Comparison of ENCODE assay signal across 17 cellular contexts in genomic region chr9:13555989-13556500, GRCh38.
DNase-seq lines count a peak whose midpoint lies in the region; ATAC-seq, FAIRE-seq and TF ChIP-seq lines count a peak whose summit lies in the region.
"Had no signal": no experiment of that assay in that cellular context is flagged by ENCODE, and none has a peak within 500 bp of the region (broad histone marks: within the 10 kb centered on the region; RNA-seq: fewer than 3 reads in every experiment).

No MANE protein-coding gene starts in this region.

- no peak for FAIRE-seq in endothelial cell of umbilical vein (lab: Jason Lieb, UNC)
- FAIRE-seq: RCC 7860 had no signal

- CTCF ChIA-PET in endothelial cell of umbilical vein (lab: Charles Lee) = interaction anchor here (1.9 to 2.2 kb wide), 2 partner anchors 12 to 13 kb away, joined by 6 to 10 read pairs; no protein-coding TSS in a partner anchor

- no peak overlapping the region for H3K4me3 ChIP-seq in endothelial cell of umbilical vein (replicated peaks in 1 of 3; ENCODE audit: insufficient read depth in 1 of 3, low read depth in 1 of 3, low read length in 3 of 3)

- H3K9me1 ChIP-seq in endothelial cell of umbilical vein (replicated peaks; ENCODE audit: control insufficient read depth, extremely low read depth, insufficient read depth, low read length) = no peaks in the 10 kb centered on the region

- H3K79me2 ChIP-seq in endothelial cell of umbilical vein (ENCODE audit: control insufficient read depth, insufficient read depth, low read length) = no peaks in the 10 kb centered on the region

- H3K27me3 ChIP-seq in endothelial cell of umbilical vein (ENCODE audit: control insufficient read depth in 2 of 2, insufficient read depth in 2 of 2, low read length in 2 of 2) = no peaks in the 10 kb centered on the region

- H3K4me2 ChIP-seq in endothelial cell of umbilical vein (ENCODE audit: insufficient read depth, low read length) = no peak overlapping the region

- DNase-seq in COR-L47 (lab: John Stamatoyannopoulos, UW) = peak; percentile 21
- peak; percentile 44 for DNase-seq in NCI-H1105 treated with DMSO at 0.1 percent for 48 hours (lab: John Stamatoyannopoulos, UW)
- peak; percentile 85 for DNase-seq in NCI-H748 treated with DMSO at 0.1 percent for 48 hours (lab: John Stamatoyannopoulos, UW)
- DNase-seq in endothelial cell of umbilical vein (ENCODE audit: low read depth, low spot score) = peak; percentile 20
- no peak for DNase-seq in NCI-H226
- DNase-seq: Caco-2, DMS53, H9, Kasumi-1, MM.1S, NCI-H1092 treated with DMSO at 0.1 percent for 48 hours, NCI-H1694 treated with DMSO at 0.1 percent for 48 hours, Right ventricle myocardium superior had no signal

- no peaks in the 10 kb centered on the region for H3K36me3 ChIP-seq in endothelial cell of umbilical vein (ENCODE audit: control insufficient read depth in 2 of 2, extremely low read depth in 1 of 2, insufficient read depth in 2 of 2, low read length in 2 of 2)

- no peaks in the 10 kb centered on the region for H3K9me3 ChIP-seq in endothelial cell of umbilical vein (replicated peaks; ENCODE audit: control insufficient read depth, insufficient read depth, low read length)
- H3K9me3 ChIP-seq: Caco-2 had no signal

- BruUV-seq in endothelial cell of umbilical vein (replicated peaks; lab: Mats Ljungman, UMichigan) = no TSS peak

- TF ChIP-seq POLR2A in endothelial cell of umbilical vein (IDR thresholded peaks at IDR 0.05; ENCODE audit: low read depth, low read length) = no peak

- POLR2A ChIA-PET in endothelial cell of umbilical vein (lab: Charles Lee) = no interaction called here

- no peak overlapping the region for H3K9ac ChIP-seq in endothelial cell of umbilical vein (replicated peaks; ENCODE audit: extremely low read depth, insufficient read depth, low read length)

- peak overlapping the region; percentile 83 for H2AFZ ChIP-seq in endothelial cell of umbilical vein (ENCODE audit: low read depth, low read length)

- H3K27ac ChIP-seq in endothelial cell of umbilical vein (ENCODE audit: insufficient read depth, low read depth, low read length) = no peak overlapping the region

- peaks cover 11% of the 10 kb centered on the region for H3K4me1 ChIP-seq in endothelial cell of umbilical vein (ENCODE audit: control insufficient read depth, extremely low read depth, insufficient read depth, low read length)
- H3K4me1 ChIP-seq: Caco-2 had no signal

- intact Hi-C loops in endothelial cell of umbilical vein (cut with micrococcal nuclease) = no loop called here

- no peaks in the 10 kb centered on the region for H4K20me1 ChIP-seq in endothelial cell of umbilical vein (replicated peaks; ENCODE audit: control insufficient read depth, extremely low read depth, insufficient read depth, low read length)

- no peak for TF ChIP-seq CTCF in endothelial cell of umbilical vein (IDR thresholded peaks at IDR 0.05; ENCODE audit: extremely low read depth in 1 of 2, insufficient read depth in 1 of 2, low read depth in 1 of 2, low read length in 2 of 2)

- ATAC-seq in HG03460 (IDR thresholded peaks at IDR 0.05; ENCODE audit: unreplicated experiment) (no peak), GM19023 (IDR thresholded peaks at IDR 0.05; ENCODE audit: unreplicated experiment) (no peak)
- ATAC-seq: SK-N-SH treated with all-trans-retinoic acid at 6 μM for 48 hours had no signal

- dilution Hi-C loops in endothelial cell of umbilical vein (cut with MboI; ENCODE audit: extremely low pct_ligation_motif_present, low sequenced_read_pairs) = no loop called here

TF ChIP-seq in endothelial cell of umbilical vein, 7 proteins besides CTCF, POLR2A, EP300 and RAD21:
- TF ChIP-seq EZH2 (IDR thresholded peaks at IDR 0.05; ENCODE audit: borderline replicate concordance, low read depth, low read length, severe bottlenecking) = no peak
- no peak for TF ChIP-seq MYC (IDR thresholded peaks at IDR 0.05; ENCODE audit: low read depth, low read length)
- TF ChIP-seq GATA2 (IDR thresholded peaks at IDR 0.05; ENCODE audit: insufficient read depth, insufficient read length, low read depth, low read length) = no peak
- TF ChIP-seq FOS (IDR thresholded peaks at IDR 0.05; ENCODE audit: borderline replicate concordance, insufficient read depth, low read length) = no peak
- no peak for TF ChIP-seq POLR2AphosphoS5 (IDR thresholded peaks at IDR 0.05; ENCODE audit: insufficient read depth, low read depth, low read length)
- no peak for TF ChIP-seq MAX (IDR thresholded peaks at IDR 0.05; ENCODE audit: insufficient read depth, insufficient read length)
- no peak for TF ChIP-seq JUN (IDR thresholded peaks at IDR 0.05; ENCODE audit: borderline replicate concordance, insufficient read depth, insufficient read length, low read depth)
